In the genomic region with DNA sequence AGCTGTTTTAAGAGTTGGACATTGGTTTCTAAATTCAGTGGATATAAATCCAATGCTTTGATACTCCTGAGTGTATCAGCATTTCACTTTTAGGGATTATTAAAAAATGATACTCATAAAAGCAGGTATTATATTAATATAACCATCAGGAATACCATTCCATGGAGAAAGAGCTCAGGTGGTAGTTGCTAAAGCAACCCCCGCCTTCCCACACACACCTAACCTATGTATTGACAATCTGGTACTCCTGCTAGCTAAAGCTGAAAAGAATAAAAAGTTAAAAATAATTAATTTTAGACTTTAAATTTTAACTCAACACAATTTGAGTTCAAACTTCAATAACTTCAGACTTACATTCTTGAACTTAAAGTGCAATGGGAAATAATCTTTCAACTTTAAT, we compare ENCODE assay signal across 7 cellular contexts.
"Had no signal": no experiment of that assay in that cellular context is flagged by ENCODE, and none has a peak within 500 bp of the region (broad histone marks: within the 10 kb centered on the region; RNA-seq: fewer than 3 reads in every experiment).

No MANE protein-coding gene starts in this region.

- H3K4me1 ChIP-seq: HAP-1 had no signal

- H3K27ac ChIP-seq: GM23248 had no signal

- H3K4me3 ChIP-seq: GM23248, GM23338, HAP-1 had no signal

- ATAC-seq: GM23338, HCT116 had no signal

- DNase-seq: GM23248, GOT3, H9, HFFc6 had no signal

- H3K9me3 ChIP-seq: HAP-1 had no signal

- H3K36me3 ChIP-seq: HAP-1 had no signal
